16 cellular contexts compared by ENCODE assay signal in genomic region chr3:170493712-170494182, GRCh38.
A peak's percentile ranks its signal among the peaks of the same experiment; 100 is the strongest.
DNase-seq lines count a peak whose midpoint lies in the region; ATAC-seq, FAIRE-seq and TF ChIP-seq lines count a peak whose summit lies in the region.
"Had no signal": no experiment of that assay in that cellular context is flagged by ENCODE, and none has a peak within 500 bp of the region (broad histone marks: within the 10 kb centered on the region; RNA-seq: fewer than 3 reads in every experiment).

No MANE protein-coding gene starts in this region.

- DNase-seq in AG20443 (ENCODE audit: low spot score): peak; percentile 78
- peak in 6 of 7 donors; percentile 47 to 66 (median 60) for DNase-seq in adrenal gland
- DNase-seq in fibroblast of pulmonary artery (ENCODE audit: low read depth): peak; percentile 64
- no peak for DNase-seq in pancreas
- DNase-seq in WTC11 (ENCODE audit: low spot score): no peak
- no peak for DNase-seq in NCI-H2227 (lab: John Stamatoyannopoulos, UW; ENCODE audit: unreplicated experiment)
- no peak for DNase-seq in HTR-8/SVneo (ENCODE audit: insufficient read length, low spot score)
- DNase-seq: activated CD4-positive, CD25-positive, alpha-beta regulatory T cell; DND-41; effector CD4-positive, alpha-beta T cell; GOT3; left ventricle myocardium superior; MG63; transverse colon had no signal

- H3K27me3 ChIP-seq in adrenal gland: peaks cover 9% of the 10 kb centered on the region
- H3K27me3 ChIP-seq in pancreas: no peaks in the 10 kb centered on the region
- H3K27me3 ChIP-seq: MG63, transverse colon had no signal

- FAIRE-seq in pancreas (lab: Jason Lieb, UNC) (no peak), HTR-8/SVneo (lab: Jason Lieb, UNC) (no peak)

- H3K27me3 Mint-ChIP-seq in WTC11 (ENCODE audit: low read depth): no peaks in the 10 kb centered on the region

- no peak overlapping the region for H3K4me3 Mint-ChIP-seq in WTC11

- WGBS in adrenal gland, 4 donors: 27 to 42% (median 37%) methylated on average over 2 of the region's 2 CpGs
- WGBS in pancreas, 2 donors: 61 to 70% methylated on average over 2 of the region's 2 CpGs

- peak in 3 of 4 donors; percentile 51 to 74 (median 51) for ATAC-seq in pancreas
- no peak for ATAC-seq in WTC11
- no peak for ATAC-seq in HG02642 (IDR thresholded peaks at IDR 0.05; ENCODE audit: poor library complexity, unreplicated experiment)
- ATAC-seq: left ventricle myocardium superior had no signal

- H3K4me1 ChIP-seq in adrenal gland (replicated peaks in 1 of 2) (peaks cover 0 to 11% of the 10 kb centered on the region in 2 donors), pancreas (no peaks in the 10 kb centered on the region)
- H3K4me1 ChIP-seq: transverse colon had no signal

- POLR2A ChIA-PET in WTC11 (lab: Charles Lee): interaction anchor here (0.6 kb wide), 1 partner anchor 31 kb away, joined by 3 read pairs; no protein-coding TSS in a partner anchor

- H3K27ac Mint-ChIP-seq in WTC11: no peak overlapping the region

- H3K9me3 Mint-ChIP-seq in WTC11: peaks cover 7% of the 10 kb centered on the region; the same call in 1 of the 2 replicates

- intact Hi-C loops in adrenal gland (cut with DNase I) (no loop called here), pancreas (cut with DNase I) (no loop called here)

- TF ChIP-seq CTCF in adrenal gland (IDR thresholded peaks at IDR 0.05) (no peak), fibroblast of pulmonary artery (IDR thresholded peaks at IDR 0.05; ENCODE audit: low read length, missing control alignments) (no peak), pancreas (IDR thresholded peaks at IDR 0.05) (no peak), WTC11 (IDR thresholded peaks at IDR 0.05) (no peak)

- TF ChIP-seq POLR2A in adrenal gland (IDR thresholded peaks at IDR 0.05): no peak

- CTCF ChIA-PET in WTC11 (lab: Charles Lee): interaction anchor here (0.8 kb wide), 1 partner anchor 80 kb away, joined by 4 read pairs; no protein-coding TSS in a partner anchor

- H3K27ac ChIP-seq in adrenal gland (peak overlapping the region in 3 of 5 donors; percentile 7 to 75 (median 24)), pancreas (no peak overlapping the region)
- H3K27ac ChIP-seq: SK-N-MC, transverse colon had no signal

- no peak overlapping the region for H3K4me3 ChIP-seq in adrenal gland
- H3K4me3 ChIP-seq in fibroblast of pulmonary artery (replicated peaks; ENCODE audit: low read depth, low read length): no peak overlapping the region
- no peak overlapping the region for H3K4me3 ChIP-seq in pancreas
- H3K4me3 ChIP-seq: MG63, SK-N-MC, transverse colon had no signal

- H3K36me3 Mint-ChIP-seq in WTC11: no peaks in the 10 kb centered on the region

- no peaks in the 10 kb centered on the region for H3K36me3 ChIP-seq in adrenal gland (replicated peaks in 1 of 2)
- H3K36me3 ChIP-seq in pancreas: no peaks in the 10 kb centered on the region
- H3K36me3 ChIP-seq: MG63, transverse colon had no signal

- H3K9me3 ChIP-seq in adrenal gland (replicated peaks in 1 of 3) (no peaks in the 10 kb centered on the region), pancreas (no peaks in the 10 kb centered on the region)
- H3K9me3 ChIP-seq: transverse colon had no signal

- H3K4me1 Mint-ChIP-seq in WTC11: peaks cover 10% of the 10 kb centered on the region

TF ChIP-seq in WTC11, 78 proteins besides CTCF, POLR2A, EP300 and RAD21 (continues in another document):
- TF ChIP-seq RORB (CRISPR knock-in tag; IDR thresholded peaks at IDR 0.05): no peak
- TF ChIP-seq, protein P1, sequence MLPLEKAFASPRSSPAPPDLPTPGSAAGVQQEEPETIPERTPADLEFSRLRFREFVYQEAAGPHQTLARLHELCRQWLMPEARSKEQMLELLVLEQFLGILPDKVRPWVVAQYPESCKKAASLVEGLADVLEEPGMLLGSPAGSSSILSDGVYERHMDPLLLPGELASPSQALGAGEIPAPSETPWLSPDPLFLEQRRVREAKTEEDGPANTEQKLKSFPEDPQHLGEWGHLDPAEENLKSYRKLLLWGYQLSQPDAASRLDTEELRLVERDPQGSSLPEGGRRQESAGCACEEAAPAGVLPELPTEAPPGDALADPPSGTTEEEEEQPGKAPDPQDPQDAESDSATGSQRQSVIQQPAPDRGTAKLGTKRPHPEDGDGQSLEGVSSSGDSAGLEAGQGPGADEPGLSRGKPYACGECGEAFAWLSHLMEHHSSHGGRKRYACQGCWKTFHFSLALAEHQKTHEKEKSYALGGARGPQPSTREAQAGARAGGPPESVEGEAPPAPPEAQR (CRISPR knock-in tag; IDR thresholded peaks at IDR 0.05): no peak
- no peak for TF ChIP-seq ATF1 (CRISPR knock-in tag; IDR thresholded peaks at IDR 0.05)
- no peak for TF ChIP-seq GTF2I (CRISPR knock-in tag; conservative IDR thresholded peaks at IDR 0.05)
- no peak for TF ChIP-seq EMX1 (CRISPR knock-in tag; IDR thresholded peaks at IDR 0.05)
- TF ChIP-seq, protein P2, sequence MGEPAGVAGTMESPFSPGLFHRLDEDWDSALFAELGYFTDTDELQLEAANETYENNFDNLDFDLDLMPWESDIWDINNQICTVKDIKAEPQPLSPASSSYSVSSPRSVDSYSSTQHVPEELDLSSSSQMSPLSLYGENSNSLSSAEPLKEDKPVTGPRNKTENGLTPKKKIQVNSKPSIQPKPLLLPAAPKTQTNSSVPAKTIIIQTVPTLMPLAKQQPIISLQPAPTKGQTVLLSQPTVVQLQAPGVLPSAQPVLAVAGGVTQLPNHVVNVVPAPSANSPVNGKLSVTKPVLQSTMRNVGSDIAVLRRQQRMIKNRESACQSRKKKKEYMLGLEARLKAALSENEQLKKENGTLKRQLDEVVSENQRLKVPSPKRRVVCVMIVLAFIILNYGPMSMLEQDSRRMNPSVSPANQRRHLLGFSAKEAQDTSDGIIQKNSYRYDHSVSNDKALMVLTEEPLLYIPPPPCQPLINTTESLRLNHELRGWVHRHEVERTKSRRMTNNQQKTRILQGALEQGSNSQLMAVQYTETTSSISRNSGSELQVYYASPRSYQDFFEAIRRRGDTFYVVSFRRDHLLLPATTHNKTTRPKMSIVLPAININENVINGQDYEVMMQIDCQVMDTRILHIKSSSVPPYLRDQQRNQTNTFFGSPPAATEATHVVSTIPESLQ (CRISPR knock-in tag; IDR thresholded peaks at IDR 0.05): no peak
- TF ChIP-seq CBFB (CRISPR knock-in tag; IDR thresholded peaks at IDR 0.05; ENCODE audit: low read depth): no peak
- TF ChIP-seq NR1H2 (CRISPR knock-in tag; IDR thresholded peaks at IDR 0.05): no peak
- no peak for TF ChIP-seq TCF7 (CRISPR knock-in tag; IDR thresholded peaks at IDR 0.05; ENCODE audit: low read depth)
- TF ChIP-seq ZNF232 (CRISPR knock-in tag; IDR thresholded peaks at IDR 0.05): no peak
- TF ChIP-seq ETV6 (CRISPR knock-in tag; IDR thresholded peaks at IDR 0.05): no peak
- no peak for TF ChIP-seq ATF2 (CRISPR knock-in tag; IDR thresholded peaks at IDR 0.05; ENCODE audit: borderline replicate concordance, low read depth)
- no peak for TF ChIP-seq SP1 (CRISPR knock-in tag; conservative IDR thresholded peaks at IDR 0.05)
- no peak for TF ChIP-seq ARID4B (CRISPR knock-in tag; IDR thresholded peaks at IDR 0.05; ENCODE audit: borderline replicate concordance)
- TF ChIP-seq CDX4 (CRISPR knock-in tag; IDR thresholded peaks at IDR 0.05; ENCODE audit: borderline replicate concordance): no peak
- no peak for TF ChIP-seq NFATC4 (CRISPR knock-in tag; IDR thresholded peaks at IDR 0.05)

Comparison
In these comparisons a context has a peak if more than half of its experiments do, and no peak if none do; other contexts are left out.
1. DNase-seq: peak in AG20443 (single experiment), adrenal gland (6 of 7) and fibroblast of pulmonary artery (single experiment); none in pancreas (0 of 6), WTC11 (single experiment), NCI-H2227 (single experiment) and HTR-8/SVneo (single experiment).
2. H3K27ac ChIP-seq: peak in adrenal gland (3 of 5); none in pancreas (0 of 4).
3. ATAC-seq: peak in pancreas (3 of 4); none in WTC11 (single experiment) and HG02642 (single experiment).